ENCODE assay signal across 8 cellular contexts in genomic region chr1:15949453-15950245, GRCh38. TPM values are rescaled to one million over a fixed set of nuclear protein-coding genes. Genes with fewer than 3 reads are reported as not detected.
A peak's percentile ranks its signal among the peaks of the same experiment; 100 is the strongest.
DNase-seq lines count a peak whose midpoint lies in the region; ATAC-seq, FAIRE-seq and TF ChIP-seq lines count a peak whose summit lies in the region.

No MANE protein-coding gene starts in this region.

- H3K9me3 Mint-ChIP-seq in WTC11 = no peaks in the 10 kb centered on the region

- H3K27me3 Mint-ChIP-seq in WTC11 (ENCODE audit: low read depth) = no peaks in the 10 kb centered on the region

- CTCF ChIA-PET in WTC11 (lab: Charles Lee) = interaction anchor here (0.6 to 3.3 kb wide), 11 partner anchors 9 to 171 kb away, joined by 3 to 26 read pairs (median 4); partner anchors contain the start of genes SPEN and ZBTB17

- peak overlapping the region; percentile 87 for H3K27ac Mint-ChIP-seq in WTC11

- H3K4me3 Mint-ChIP-seq in WTC11 = no peak overlapping the region

- H3K4me1 Mint-ChIP-seq in WTC11 = peaks cover 63% of the 10 kb centered on the region

- H3K27me3 ChIP-seq in keratinocyte (ENCODE audit: control insufficient read depth, extremely low read depth, insufficient read depth, low read length) = no peaks in the 10 kb centered on the region

- peaks cover 6% of the 10 kb centered on the region for H3K36me3 Mint-ChIP-seq in WTC11

- dilution Hi-C loops in keratinocyte (cut with MboI; ENCODE audit: extremely low pct_ligation_motif_present, low sequenced_read_pairs) = no loop called here

- no peaks in the 10 kb centered on the region for H3K9me3 ChIP-seq in keratinocyte (ENCODE audit: control insufficient read depth, low read depth, low read length)

- H3K79me2 ChIP-seq in keratinocyte (ENCODE audit: control insufficient read depth, insufficient read depth, low read length) = peaks cover 32% of the 10 kb centered on the region

- H3K9me1 ChIP-seq in keratinocyte (ENCODE audit: control insufficient read depth, extremely low read depth, insufficient read depth, low read length) = peaks cover 2% of the 10 kb centered on the region

- H3K4me3 ChIP-seq in keratinocyte (ENCODE audit: control insufficient read depth in 2 of 3, extremely low read depth in 1 of 3, insufficient read depth in 2 of 3, low read depth in 1 of 3, low read length in 3 of 3) = peak overlapping the region in 1 of 3 experiments; percentile 28

- ATAC-seq in GM18858 (IDR thresholded peaks at IDR 0.05; ENCODE audit: unreplicated experiment) = peak; percentile 66
- ATAC-seq in HG03103 (IDR thresholded peaks at IDR 0.05; ENCODE audit: low read depth, unreplicated experiment) = peak; percentile 49
- peak; percentile 52 for ATAC-seq in WTC11

- DNase-seq in WTC11 (ENCODE audit: low spot score) = peak; percentile 55
- peak; percentile 62 for DNase-seq in brain pericyte (ENCODE audit: low read depth, low spot score)
- DNase-seq in keratinocyte (ENCODE audit: low read depth, low spot score) = peak; percentile 99
- peak; percentile 72 to 77 for DNase-seq in stimulated activated CD4-positive, alpha-beta T cell treated with anti-CD3 and anti-CD28 coated beads, Interleukin-15, amount 100 ng/mL, for 1 hour (ENCODE audit: low read depth in 1 of 2, low spot score in 1 of 2)
- DNase-seq in NCI-H774 (lab: John Stamatoyannopoulos, UW) = no peak
- DNase-seq in NCI-H187 treated with DMSO at 0.1 percent for 48 hours (lab: John Stamatoyannopoulos, UW) = no peak

- H3K27ac ChIP-seq in keratinocyte (ENCODE audit: control insufficient read depth, insufficient read depth, low read length) = peak overlapping the region; percentile 98

- peak; percentile 72 for FAIRE-seq in keratinocyte (lab: Jason Lieb, UNC)

- no peak for TF ChIP-seq CTCF in WTC11 (IDR thresholded peaks at IDR 0.05)
- TF ChIP-seq CTCF in keratinocyte (optimal IDR thresholded peaks at IDR 0.05 in 1 of 3, IDR thresholded peaks at IDR 0.05 in 1 of 3, conservative IDR thresholded peaks at IDR 0.05 in 1 of 3; ENCODE audit: extremely low read depth in 1 of 3, insufficient read depth in 2 of 3, low read length in 3 of 3) = no peak

- peak overlapping the region; percentile 96 for H3K9ac ChIP-seq in keratinocyte (ENCODE audit: control insufficient read depth, extremely low read depth, insufficient read depth, low read length)

- no peaks in the 10 kb centered on the region for H4K20me1 ChIP-seq in keratinocyte (ENCODE audit: control insufficient read depth, extremely low read depth, insufficient read depth, low read length)

- H3K4me1 ChIP-seq in keratinocyte (ENCODE audit: control insufficient read depth, extremely low read depth, insufficient read depth, low read length) = peaks cover 68% of the 10 kb centered on the region

- peaks cover 25 to 32% of the 10 kb centered on the region in 2 experiments for H3K36me3 ChIP-seq in keratinocyte (ENCODE audit: control insufficient read depth in 2 of 2, extremely low read depth in 1 of 2, insufficient read depth in 2 of 2, low read length in 2 of 2)

- POLR2A ChIA-PET in WTC11 (lab: Charles Lee) = interaction anchor here (0.6 to 1.3 kb wide), 2 partner anchors 13 to 108 kb away, joined by 3 to 6 read pairs; no protein-coding TSS in a partner anchor

- H3K4me2 ChIP-seq in keratinocyte (ENCODE audit: control insufficient read depth, extremely low read depth, insufficient read depth, low read depth, low read length) = peak overlapping the region; percentile 81

- H2AFZ ChIP-seq in keratinocyte (ENCODE audit: control insufficient read depth, low read length) = no peak overlapping the region

TF ChIP-seq in WTC11, 78 proteins besides CTCF, POLR2A, EP300 and RAD21:
- TF ChIP-seq JUN (CRISPR knock-in tag; IDR thresholded peaks at IDR 0.05) (no peak), SOX15 (CRISPR knock-in tag; IDR thresholded peaks at IDR 0.05) (no peak), ZNF423 (CRISPR knock-in tag; IDR thresholded peaks at IDR 0.05) (no peak), ZBTB21 (CRISPR knock-in tag; IDR thresholded peaks at IDR 0.05; ENCODE audit: borderline replicate concordance) (no peak), FOXP1 (CRISPR knock-in tag; IDR thresholded peaks at IDR 0.05; ENCODE audit: borderline replicate concordance) (peak; percentile 39; the same call in 1 of the 2 replicates), OVOL2 (CRISPR knock-in tag; IDR thresholded peaks at IDR 0.05; ENCODE audit: borderline replicate concordance) (no peak), ERG (CRISPR knock-in tag; IDR thresholded peaks at IDR 0.05) (no peak)
- TF ChIP-seq, protein P1, sequence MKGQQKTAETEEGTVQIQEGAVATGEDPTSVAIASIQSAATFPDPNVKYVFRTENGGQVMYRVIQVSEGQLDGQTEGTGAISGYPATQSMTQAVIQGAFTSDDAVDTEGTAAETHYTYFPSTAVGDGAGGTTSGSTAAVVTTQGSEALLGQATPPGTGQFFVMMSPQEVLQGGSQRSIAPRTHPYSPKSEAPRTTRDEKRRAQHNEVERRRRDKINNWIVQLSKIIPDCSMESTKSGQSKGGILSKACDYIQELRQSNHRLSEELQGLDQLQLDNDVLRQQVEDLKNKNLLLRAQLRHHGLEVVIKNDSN (CRISPR knock-in tag; IDR thresholded peaks at IDR 0.05) = peak; percentile 72
- TF ChIP-seq, protein P2, sequence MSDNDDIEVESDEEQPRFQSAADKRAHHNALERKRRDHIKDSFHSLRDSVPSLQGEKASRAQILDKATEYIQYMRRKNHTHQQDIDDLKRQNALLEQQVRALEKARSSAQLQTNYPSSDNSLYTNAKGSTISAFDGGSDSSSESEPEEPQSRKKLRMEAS (CRISPR knock-in tag; IDR thresholded peaks at IDR 0.05) = peak; percentile 62
- TF ChIP-seq, protein P3, sequence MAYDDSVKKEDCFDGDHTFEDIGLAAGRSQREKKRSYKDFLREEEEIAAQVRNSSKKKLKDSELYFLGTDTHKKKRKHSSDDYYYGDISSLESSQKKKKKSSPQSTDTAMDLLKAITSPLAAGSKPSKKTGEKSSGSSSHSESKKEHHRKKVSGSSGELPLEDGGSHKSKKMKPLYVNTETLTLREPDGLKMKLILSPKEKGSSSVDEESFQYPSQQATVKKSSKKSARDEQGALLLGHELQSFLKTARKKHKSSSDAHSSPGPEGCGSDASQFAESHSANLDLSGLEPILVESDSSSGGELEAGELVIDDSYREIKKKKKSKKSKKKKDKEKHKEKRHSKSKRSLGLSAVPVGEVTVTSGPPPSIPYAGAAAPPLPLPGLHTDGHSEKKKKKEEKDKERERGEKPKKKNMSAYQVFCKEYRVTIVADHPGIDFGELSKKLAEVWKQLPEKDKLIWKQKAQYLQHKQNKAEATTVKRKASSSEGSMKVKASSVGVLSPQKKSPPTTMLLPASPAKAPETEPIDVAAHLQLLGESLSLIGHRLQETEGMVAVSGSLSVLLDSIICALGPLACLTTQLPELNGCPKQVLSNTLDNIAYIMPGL (CRISPR knock-in tag; IDR thresholded peaks at IDR 0.05) = 0 out of 2 replicates have a peak, but pooled peaks have one; percentile 5
- TF ChIP-seq, protein P4, sequence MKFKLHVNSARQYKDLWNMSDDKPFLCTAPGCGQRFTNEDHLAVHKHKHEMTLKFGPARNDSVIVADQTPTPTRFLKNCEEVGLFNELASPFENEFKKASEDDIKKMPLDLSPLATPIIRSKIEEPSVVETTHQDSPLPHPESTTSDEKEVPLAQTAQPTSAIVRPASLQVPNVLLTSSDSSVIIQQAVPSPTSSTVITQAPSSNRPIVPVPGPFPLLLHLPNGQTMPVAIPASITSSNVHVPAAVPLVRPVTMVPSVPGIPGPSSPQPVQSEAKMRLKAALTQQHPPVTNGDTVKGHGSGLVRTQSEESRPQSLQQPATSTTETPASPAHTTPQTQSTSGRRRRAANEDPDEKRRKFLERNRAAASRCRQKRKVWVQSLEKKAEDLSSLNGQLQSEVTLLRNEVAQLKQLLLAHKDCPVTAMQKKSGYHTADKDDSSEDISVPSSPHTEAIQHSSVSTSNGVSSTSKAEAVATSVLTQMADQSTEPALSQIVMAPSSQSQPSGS (CRISPR knock-in tag; IDR thresholded peaks at IDR 0.05; ENCODE audit: borderline replicate concordance, low read depth) = no peak

RNA-seq across cellular contexts. Expression of gene ZBTB17, which starts 26.3 kb away (rescaled TPM):
- 27.6 to 32.0 TPM (median 27.9 TPM) in 3 replicates for total RNA-seq in WTC11 (2021)
- polyA plus RNA-seq in keratinocyte = 18.4 to 46.0 TPM (median 19.7 TPM) in 3 replicates
- 19.9 TPM for polyA plus RNA-seq in keratinocyte (2011; ENCODE audit: low read depth)
- 14.4 and 22.8 TPM in 2 replicates for polyA plus RNA-seq in keratinocyte (2011; cell fraction: cytosol; rRNA removed)
- polyA plus RNA-seq in keratinocyte (2011; cell fraction: nucleus; rRNA removed) = 54.4 and 73.4 TPM in 2 replicates
- polyA plus RNA-seq in keratinocyte (2012; ENCODE audit: low replicate concordance) = 17.7 and 30.4 TPM in 2 replicates
- 30.1 to 46.5 TPM (median 44.2 TPM) in 3 replicates for polyA minus RNA-seq in keratinocyte
- polyA minus RNA-seq in keratinocyte (2011; cell fraction: cytosol; rRNA and poly(A)+ RNA removed) = 45.1 TPM
- polyA minus RNA-seq in keratinocyte (2011; cell fraction: nucleus; rRNA and poly(A)+ RNA removed) = 27.1 and 27.3 TPM in 2 replicates

RNA-seq across cellular contexts. Expression of gene SRARP, which starts 54.4 kb away (rescaled TPM):
- total RNA-seq in WTC11 (2021) = 0.11 TPM in 1 of 3 replicates, not detected in the others
- polyA plus RNA-seq in keratinocyte = not detected in 3 replicates
- not detected for polyA plus RNA-seq in keratinocyte (2011; ENCODE audit: low read depth)
- not detected in 2 replicates for polyA plus RNA-seq in keratinocyte (2011; cell fraction: cytosol; rRNA removed)
- polyA plus RNA-seq in keratinocyte (2011; cell fraction: nucleus; rRNA removed) = not detected in 2 replicates
- polyA plus RNA-seq in keratinocyte (2012; ENCODE audit: low replicate concordance) = not detected in 2 replicates
- polyA minus RNA-seq in keratinocyte = 0.06 to 0.13 TPM in 2 of 3 replicates, not detected in the other
- polyA minus RNA-seq in keratinocyte (2011; cell fraction: cytosol; rRNA and poly(A)+ RNA removed) = not detected
- polyA minus RNA-seq in keratinocyte (2011; cell fraction: nucleus; rRNA and poly(A)+ RNA removed) = not detected in 2 replicates

Comparison
In these comparisons a context has a peak if more than half of its experiments do, and no peak if none do; other contexts are left out.
1. DNase-seq: peak in WTC11 (single experiment), brain pericyte (single experiment), keratinocyte (single experiment) and stimulated activated CD4-positive, alpha-beta T cell treated with anti-CD3 and anti-CD28 coated beads, Interleukin-15, amount 100 ng/mL, for 1 hour (2 of 2); none in NCI-H774 (single experiment) and NCI-H187 treated with DMSO at 0.1 percent for 48 hours (single experiment).
2. Peak in every context shown above with its lines, with median percentiles within 50 percentile points of each other: ATAC-seq.